ENCODE assay signal across 11 cellular contexts in the genomic region with DNA sequence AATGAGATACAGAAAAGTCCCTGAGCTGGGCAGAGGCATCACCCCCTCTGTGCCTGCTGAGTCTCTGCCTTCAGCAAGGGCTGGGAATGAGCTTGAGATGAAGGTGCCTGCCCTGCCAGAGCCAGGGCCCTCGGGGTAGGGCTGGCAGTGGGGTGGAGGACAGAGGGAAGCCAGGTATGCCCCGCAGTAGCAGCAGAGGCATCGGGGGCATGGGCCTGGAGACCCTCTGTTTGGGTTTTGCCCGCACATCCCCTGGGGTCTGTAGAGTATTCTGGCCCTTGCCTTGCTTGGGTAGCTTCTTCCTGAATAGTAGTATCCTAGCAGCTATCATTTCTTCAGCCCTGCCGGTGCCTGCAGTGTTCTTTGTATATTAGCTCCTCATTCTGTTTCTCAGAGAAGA. TPM values are rescaled to one million over a fixed set of nuclear protein-coding genes. Genes with fewer than 3 reads are reported as not detected.
"Had no signal": no experiment of that assay in that cellular context is flagged by ENCODE, and none has a peak within 500 bp of the region (broad histone marks: within the 10 kb centered on the region; RNA-seq: fewer than 3 reads in every experiment).

No MANE protein-coding gene starts in this region.

- H3K9me3 ChIP-seq: SJSA1 had no signal

- DNase-seq: MV-4-11, NCI-H1436 treated with DMSO at 0.1 percent for 48 hours, SIG-M5, T-helper 1 cell had no signal

- H3K4me3 ChIP-seq: K562, PC-9, SJSA1, SK-N-MC had no signal

- H3K9ac ChIP-seq: KMS-11 had no signal

- H3K27ac ChIP-seq: KMS-11, PC-9, SJSA1, SK-N-MC had no signal

- H3K27me3 ChIP-seq: SJSA1 had no signal

- H3K4me1 ChIP-seq: SJSA1 had no signal

- H3K4me2 ChIP-seq: KMS-11, PC-9 had no signal

- H2AFZ ChIP-seq: PC-9 had no signal

RNA-seq across cellular contexts. Expression of a gene that starts 42.4 kb away (rescaled TPM):
- total RNA-seq: MCF 10A, Right ventricle myocardium superior had no signal
